9 cellular contexts compared by ENCODE assay signal in the genomic region with DNA sequence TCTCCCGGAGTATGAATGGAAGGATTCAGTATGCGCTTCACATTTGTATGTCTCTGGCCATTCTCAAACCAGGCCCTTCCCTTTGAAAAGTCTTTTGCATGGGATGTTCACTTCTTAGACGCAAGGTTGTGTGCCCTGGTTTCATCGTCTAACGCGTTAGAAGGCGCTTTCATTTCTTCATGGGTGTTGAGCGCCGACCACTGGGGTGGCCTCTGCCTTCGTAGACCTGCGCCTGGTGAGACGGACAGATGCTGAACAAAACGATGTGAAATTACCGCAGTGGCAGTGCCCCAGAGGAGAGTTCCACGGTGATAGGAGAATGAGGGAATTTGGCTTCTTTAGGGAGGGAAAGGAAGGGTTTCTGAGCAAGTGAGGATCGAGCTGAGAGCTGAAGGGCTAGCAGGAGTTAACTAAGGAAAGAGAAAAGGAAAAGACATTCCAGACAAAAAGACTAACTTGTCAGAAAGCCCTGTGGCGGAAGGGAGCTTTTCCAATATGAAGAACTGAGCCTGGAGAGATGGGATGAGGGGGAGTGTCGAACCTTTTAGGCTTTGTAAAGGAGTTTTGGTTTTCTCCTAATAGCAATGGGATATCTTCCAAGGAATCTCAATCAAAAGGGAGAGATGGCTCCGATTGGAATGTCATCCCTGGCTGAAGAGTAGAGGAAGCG. TPM values are rescaled to one million over a fixed set of nuclear protein-coding genes. Genes with fewer than 3 reads are reported as not detected.
DNase-seq lines count a peak whose midpoint lies in the region; TF ChIP-seq lines count a peak whose summit lies in the region.
"Had no signal": no experiment of that assay in that cellular context is flagged by ENCODE, and none has a peak within 500 bp of the region (broad histone marks: within the 10 kb centered on the region; RNA-seq: fewer than 3 reads in every experiment).

No MANE protein-coding gene starts in this region.

- H3K4me3 Mint-ChIP-seq in activated T-helper 2 cell treated with anti-CD3 and anti-CD28 coated beads, Interferon-gamma antibody, Interleukin-2, Interleukin-4, amounts not matched to agents 10 μg/mL and 5 μg/mL and 100 μg/mL, durations not matched to agents 14 hours and 24 hours and 36 hours (ENCODE audit: low read depth), result no peak overlapping the region
- H3K4me3 Mint-ChIP-seq: nephron had no signal

- DNase-seq in NCI-H1105 treated with DMSO at 0.1 percent for 48 hours (lab: John Stamatoyannopoulos, UW), result peak; percentile 19
- no peak for DNase-seq in NCI-H1105 (lab: John Stamatoyannopoulos, UW)
- peak; percentile 33 for DNase-seq in NCI-H460 (ENCODE audit: extremely low read depth, low read depth)
- peak; percentile 59 for DNase-seq in activated T-helper 2 cell treated with anti-CD3 and anti-CD28 coated beads, Interferon-gamma antibody, Interleukin-2, Interleukin-4, amounts not matched to agents 10 μg/mL and 5 μg/mL and 100 μg/mL, durations not matched to agents 14 hours and 24 hours and 36 hours (ENCODE audit: low spot score)
- DNase-seq in head of caudate nucleus, result peak in 31 of 42 donors; percentile 7 to 53 (median 33)
- DNase-seq in skeletal muscle cell (ENCODE audit: low read depth), result no peak
- DNase-seq in retina, result no peak

- no peaks in the 10 kb centered on the region for H3K9me3 ChIP-seq in HEK293 (ENCODE audit: control insufficient read depth, insufficient read depth, low read depth, low read length)

- H3K4me1 ChIP-seq in HEK293 (ENCODE audit: control insufficient read depth, insufficient read depth, low read length), result peaks cover 38% of the 10 kb centered on the region

- intact Hi-C loops in activated T-helper 2 cell treated with anti-CD3 and anti-CD28 coated beads, Interferon-gamma antibody, Interleukin-2, Interleukin-4, amounts not matched to agents 10 μg/mL and 5 μg/mL and 100 μg/mL, durations not matched to agents 14 hours and 24 hours and 36 hours (cut with micrococcal nuclease), result loop anchor here (2.0 to 10.0 kb wide), 6 partner anchors 24 to 854 kb away; partner anchors contain the start of genes LYST and TARBP1
- intact Hi-C loops in head of caudate nucleus (cut with DNase I), result loop anchor here (5.0 to 10.0 kb wide), 3 partner anchors 74 to 176 kb away; partner anchors contain the start of gene B3GALNT2

- POLR2A ChIA-PET in HEK293 (lab: Yijun Ruan, JAX), result interaction anchor here (0.6 to 3.0 kb wide), 17 partner anchors 11 to 175 kb away, joined by 3 to 17 read pairs (median 7); partner anchors contain the start of genes B3GALNT2, RBM34 and TBCE

- peak; percentile 84 for TF ChIP-seq CTCF in HEK293 (tag by site-specific recombination; IDR thresholded peaks at IDR 0.05)

- peaks cover 36% of the 10 kb centered on the region for H3K4me1 Mint-ChIP-seq in activated T-helper 2 cell treated with anti-CD3 and anti-CD28 coated beads, Interferon-gamma antibody, Interleukin-2, Interleukin-4, amounts not matched to agents 10 μg/mL and 5 μg/mL and 100 μg/mL, durations not matched to agents 14 hours and 24 hours and 36 hours (ENCODE audit: low read depth)

- H3K27me3 Mint-ChIP-seq in activated T-helper 2 cell treated with anti-CD3 and anti-CD28 coated beads, Interferon-gamma antibody, Interleukin-2, Interleukin-4, amounts not matched to agents 10 μg/mL and 5 μg/mL and 100 μg/mL, durations not matched to agents 14 hours and 24 hours and 36 hours (ENCODE audit: low read depth), result no peaks in the 10 kb centered on the region

- peaks cover 4 to 9% of the 10 kb centered on the region in 2 experiments for H3K36me3 ChIP-seq in HEK293 (ENCODE audit: control insufficient read depth in 2 of 2, insufficient read depth in 1 of 2, low read length in 2 of 2)

- peaks cover 35% of the 10 kb centered on the region for H3K36me3 Mint-ChIP-seq in activated T-helper 2 cell treated with anti-CD3 and anti-CD28 coated beads, Interferon-gamma antibody, Interleukin-2, Interleukin-4, amounts not matched to agents 10 μg/mL and 5 μg/mL and 100 μg/mL, durations not matched to agents 14 hours and 24 hours and 36 hours (ENCODE audit: low read depth)

- H3K27ac ChIP-seq in HEK293 (ENCODE audit: extremely low read depth, low read depth, low read length), result peak overlapping the region; percentile 91

- H3K27ac Mint-ChIP-seq in activated T-helper 2 cell treated with anti-CD3 and anti-CD28 coated beads, Interferon-gamma antibody, Interleukin-2, Interleukin-4, amounts not matched to agents 10 μg/mL and 5 μg/mL and 100 μg/mL, durations not matched to agents 14 hours and 24 hours and 36 hours, result no peak overlapping the region
- H3K27ac Mint-ChIP-seq: nephron had no signal

- peak overlapping the region; percentile 95 for H3K4me3 ChIP-seq in HEK293 (ENCODE audit: low read depth, low read length)
- peak overlapping the region; percentile 88 for H3K4me3 ChIP-seq in skeletal muscle cell (ENCODE audit: low read depth, low read length)

- no peaks in the 10 kb centered on the region for H3K9me3 Mint-ChIP-seq in activated T-helper 2 cell treated with anti-CD3 and anti-CD28 coated beads, Interferon-gamma antibody, Interleukin-2, Interleukin-4, amounts not matched to agents 10 μg/mL and 5 μg/mL and 100 μg/mL, durations not matched to agents 14 hours and 24 hours and 36 hours
- H3K9me3 Mint-ChIP-seq: nephron had no signal

- CTCF ChIA-PET in HEK293 (lab: Yijun Ruan, JAX), result interaction anchor here (0.6 to 4.5 kb wide), 9 partner anchors 16 to 864 kb away, joined by 3 to 42 read pairs (median 3); no protein-coding TSS in a partner anchor

TF ChIP-seq in HEK293, 187 proteins besides CTCF, POLR2A, EP300 and RAD21 (continues in another document):
- TF ChIP-seq ZBTB7A (tag by site-specific recombination; IDR thresholded peaks at IDR 0.05; ENCODE audit: low read depth), result no peak
- TF ChIP-seq ZNF416 (tag by site-specific recombination; IDR thresholded peaks at IDR 0.05), result no peak
- TF ChIP-seq ZNF335 (tag by site-specific recombination; conservative IDR thresholded peaks at IDR 0.05), result no peak
- TF ChIP-seq ZNF660 (tag by site-specific recombination; IDR thresholded peaks at IDR 0.05), result no peak
- no peak for TF ChIP-seq ZNF549 (tag by site-specific recombination; IDR thresholded peaks at IDR 0.05)
- peak; percentile 7; the same call in 1 of the 2 replicates for TF ChIP-seq TCF7L2 (IDR thresholded peaks at IDR 0.05; ENCODE audit: borderline replicate concordance, low read depth, low read length)
- no peak for TF ChIP-seq ZNF76 (tag by site-specific recombination; IDR thresholded peaks at IDR 0.05; ENCODE audit: borderline replicate concordance, low read depth)
- no peak for TF ChIP-seq MZF1 (tag by site-specific recombination; IDR thresholded peaks at IDR 0.05; ENCODE audit: borderline replicate concordance)
- TF ChIP-seq GFI1B (tag by site-specific recombination; IDR thresholded peaks at IDR 0.05), result no peak
- TF ChIP-seq ZFHX2 (tag by site-specific recombination; conservative IDR thresholded peaks at IDR 0.05), result no peak
- no peak for TF ChIP-seq ZNF571 (tag by site-specific recombination; IDR thresholded peaks at IDR 0.05)
- no peak for TF ChIP-seq SP7 (tag by site-specific recombination; IDR thresholded peaks at IDR 0.05)
- peak; percentile 73 for TF ChIP-seq ZNF600 (tag by site-specific recombination; IDR thresholded peaks at IDR 0.05)
- TF ChIP-seq ZNF561 (tag by site-specific recombination; IDR thresholded peaks at IDR 0.05; ENCODE audit: borderline replicate concordance), result 0 out of 2 replicates have a peak, but pooled peaks have one; percentile 26
- no peak for TF ChIP-seq ZNF555 (tag by site-specific recombination; conservative IDR thresholded peaks at IDR 0.05)
- TF ChIP-seq ZNF133 (tag by site-specific recombination; IDR thresholded peaks at IDR 0.05), result no peak
- TF ChIP-seq ZNF792 (tag by site-specific recombination; IDR thresholded peaks at IDR 0.05), result no peak
- TF ChIP-seq ZNF114 (tag by site-specific recombination; IDR thresholded peaks at IDR 0.05), result no peak
- peak; percentile 99 for TF ChIP-seq ZBTB17 (tag by site-specific recombination; IDR thresholded peaks at IDR 0.05)
- no peak for TF ChIP-seq YY2 (tag by site-specific recombination; IDR thresholded peaks at IDR 0.05)
- TF ChIP-seq GLI4 (tag by site-specific recombination; IDR thresholded peaks at IDR 0.05), result peak; percentile 98
- no peak for TF ChIP-seq ZNF521 (tag by site-specific recombination; IDR thresholded peaks at IDR 0.05)
- TF ChIP-seq ZNF169 (tag by site-specific recombination; IDR thresholded peaks at IDR 0.05), result no peak
- TF ChIP-seq ZBTB20 (tag by site-specific recombination; IDR thresholded peaks at IDR 0.05), result no peak
- peak; percentile 39; the same call in 1 of the 2 replicates for TF ChIP-seq WT1 (tag by site-specific recombination; IDR thresholded peaks at IDR 0.05)
- no peak for TF ChIP-seq KLF7 (tag by site-specific recombination; IDR thresholded peaks at IDR 0.05; ENCODE audit: borderline replicate concordance)
- peak; percentile 52 for TF ChIP-seq ZNF394 (tag by site-specific recombination; IDR thresholded peaks at IDR 0.05; ENCODE audit: borderline replicate concordance)

RNA-seq across cellular contexts. Expression of gene GGPS1, which starts 0.9 kb away (rescaled TPM):
- total RNA-seq in NCI-H460 (2014; rRNA removed; shearing (Covaris generic)), result 75.6 and 80.4 TPM in 2 replicates
- polyA plus RNA-seq in NCI-H460 (2014; cell fraction: nucleus; rRNA removed), result 21.4 and 35.6 TPM in 2 replicates
- total RNA-seq in activated T-helper 2 cell treated with anti-CD3 and anti-CD28 coated beads, Interferon-gamma antibody, Interleukin-2, Interleukin-4, amounts not matched to agents 10 μg/mL and 5 μg/mL and 100 μg/mL, durations not matched to agents 14 hours and 24 hours and 36 hours, result 30.4 and 33.7 TPM in 2 replicates

RNA-seq across cellular contexts. Expression of gene ARID4B, which starts 1.3 kb away (rescaled TPM):
- 19.0 and 25.7 TPM in 2 replicates for total RNA-seq in NCI-H460 (2014; rRNA removed; shearing (Covaris generic))
- 7.8 and 11.0 TPM in 2 replicates for polyA plus RNA-seq in NCI-H460 (2014; cell fraction: nucleus; rRNA removed)
- 49.6 and 55.3 TPM in 2 replicates for total RNA-seq in activated T-helper 2 cell treated with anti-CD3 and anti-CD28 coated beads, Interferon-gamma antibody, Interleukin-2, Interleukin-4, amounts not matched to agents 10 μg/mL and 5 μg/mL and 100 μg/mL, durations not matched to agents 14 hours and 24 hours and 36 hours

RNA-seq across cellular contexts. Expression of gene TBCE, which starts 38.0 kb away (rescaled TPM):
- total RNA-seq in NCI-H460 (2014; rRNA removed; shearing (Covaris generic)), result 53.3 and 73.3 TPM in 2 replicates
- polyA plus RNA-seq in NCI-H460 (2014; cell fraction: nucleus; rRNA removed), result 46.7 and 47.6 TPM in 2 replicates
- total RNA-seq in activated T-helper 2 cell treated with anti-CD3 and anti-CD28 coated beads, Interferon-gamma antibody, Interleukin-2, Interleukin-4, amounts not matched to agents 10 μg/mL and 5 μg/mL and 100 μg/mL, durations not matched to agents 14 hours and 24 hours and 36 hours, result 25.0 and 28.2 TPM in 2 replicates

Comparison
In these comparisons a context has a peak if more than half of its experiments do, and no peak if none do; other contexts are left out.
1. DNase-seq: peak in NCI-H1105 treated with DMSO at 0.1 percent for 48 hours (single experiment), NCI-H460 (single experiment), activated T-helper 2 cell treated with anti-CD3 and anti-CD28 coated beads, Interferon-gamma antibody, Interleukin-2, Interleukin-4, amounts not matched to agents 10 μg/mL and 5 μg/mL and 100 μg/mL, durations not matched to agents 14 hours and 24 hours and 36 hours (single experiment) and head of caudate nucleus (31 of 42); none in NCI-H1105 (single experiment), skeletal muscle cell (single experiment) and retina (single experiment).